Comparison of ENCODE assay signal across 18 cellular contexts in the genomic region with DNA sequence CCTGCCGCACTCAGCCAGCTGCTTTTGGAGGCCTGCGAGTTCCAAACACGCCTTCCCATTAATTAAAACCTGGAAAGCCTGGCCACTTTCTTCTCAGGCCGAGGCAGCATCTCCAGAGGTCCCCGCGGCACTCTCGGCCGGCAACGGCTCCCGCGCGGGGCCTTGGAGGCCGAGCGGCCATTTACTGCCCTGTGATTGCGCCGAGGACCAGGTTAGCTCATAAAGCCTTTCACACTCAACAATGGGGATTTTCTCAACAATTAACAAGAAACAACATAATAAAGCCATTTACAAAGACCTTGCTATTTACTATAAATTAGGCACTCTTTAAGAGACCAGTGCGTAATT. TPM values are rescaled to one million over a fixed set of nuclear protein-coding genes. Genes with fewer than 3 reads are reported as not detected.
A peak's percentile ranks its signal among the peaks of the same experiment; 100 is the strongest.
DNase-seq lines count a peak whose midpoint lies in the region; ATAC-seq and TF ChIP-seq lines count a peak whose summit lies in the region.
"Had no signal": no experiment of that assay in that cellular context is flagged by ENCODE, and none has a peak within 500 bp of the region (broad histone marks: within the 10 kb centered on the region; RNA-seq: fewer than 3 reads in every experiment).

No MANE protein-coding gene starts in this region.

- H3K4me3 ChIP-seq in hepatocyte = no peak overlapping the region
- no peak overlapping the region for H3K4me3 ChIP-seq in esophagus squamous epithelium
- H3K4me3 ChIP-seq: pancreas, SJCRH30 had no signal

- TF ChIP-seq CTCF in hepatocyte (IDR thresholded peaks at IDR 0.05; ENCODE audit: poor library complexity) = no peak
- no peak for TF ChIP-seq CTCF in nephron progenitor cell (IDR thresholded peaks at IDR 0.05)
- no peak for TF ChIP-seq CTCF in esophagus squamous epithelium (IDR thresholded peaks at IDR 0.05)

- 59% methylated on average over 15 of the region's 17 CpGs for WGBS in hepatocyte (ENCODE audit: low lambda C conversion rate, missing lambda C conversion rate)
- WGBS in esophagus squamous epithelium, 2 donors = 97 to 100% methylated on average over 2 to 17 of the region's 17 CpGs

- peak overlapping the region; percentile 87 for H3K4me2 ChIP-seq in hepatocyte

- H3K36me3 Mint-ChIP-seq in nephron progenitor cell (ENCODE audit: low read depth) = peaks cover 5% of the 10 kb centered on the region
- H3K36me3 Mint-ChIP-seq: activated CD8-positive, alpha-beta memory T cell treated with anti-CD3 and anti-CD28 coated beads, Interleukin-2, amount 10 ng/mL, durations not matched to agents 7 days and 5 days had no signal

- peak overlapping the region; percentile 61 for H2AFZ ChIP-seq in hepatocyte

- no peak for ATAC-seq in SK-N-SH treated with all-trans-retinoic acid at 6 μM for 48 hours
- ATAC-seq in GM21528 (IDR thresholded peaks at IDR 0.05; ENCODE audit: low FRiP score, unreplicated experiment) = no peak
- ATAC-seq in left ventricle myocardium superior = no peak
- ATAC-seq: activated CD8-positive, alpha-beta memory T cell treated with anti-CD3 and anti-CD28 coated beads, Interleukin-2, amount 10 ng/mL, durations not matched to agents 7 days and 5 days; pancreas had no signal

- H3K79me2 ChIP-seq in hepatocyte = peaks cover 40% of the 10 kb centered on the region

- H3K36me3 ChIP-seq in hepatocyte (replicated peaks; ENCODE audit: insufficient read depth, low read depth) (no peaks in the 10 kb centered on the region), esophagus squamous epithelium (no peaks in the 10 kb centered on the region)
- H3K36me3 ChIP-seq: heart right ventricle, pancreas, SJCRH30, stomach had no signal

- H3K27me3 ChIP-seq in hepatocyte (peaks cover 26% of the 10 kb centered on the region), esophagus squamous epithelium (peaks cover 0 to 9% (median 0%) of the 10 kb centered on the region in 4 donors)
- H3K27me3 ChIP-seq: pancreas, SJCRH30 had no signal

- no peak for TF ChIP-seq POLR2A in esophagus squamous epithelium (IDR thresholded peaks at IDR 0.05)

- H3K27ac ChIP-seq in angular gyrus (ENCODE audit: low read depth, low read length) = peak overlapping the region; percentile 58
- H3K27ac ChIP-seq in hepatocyte = peak overlapping the region; percentile 72
- H3K27ac ChIP-seq in esophagus squamous epithelium = peak overlapping the region in 1 of 4 donors; percentile 66
- H3K27ac ChIP-seq: pancreas, SJCRH30 had no signal

- H3K4me1 ChIP-seq in hepatocyte (ENCODE audit: insufficient read depth) (peaks cover 61% of the 10 kb centered on the region), esophagus squamous epithelium (peaks cover 0 to 30% (median 0%) of the 10 kb centered on the region in 3 donors)
- H3K4me1 ChIP-seq: pancreas, SJCRH30 had no signal

- H3K9me3 ChIP-seq in hepatocyte (ENCODE audit: low read depth) (no peaks in the 10 kb centered on the region), esophagus squamous epithelium (no peaks in the 10 kb centered on the region)
- H3K9me3 ChIP-seq: heart right ventricle, pancreas, SJCRH30, stomach had no signal

- no peak for DNase-seq in hepatocyte (ENCODE audit: low spot score)
- no peak for DNase-seq in nephron progenitor cell
- DNase-seq in esophagus squamous epithelium (lab: John Stamatoyannopoulos, UW) = no peak
- no peak for DNase-seq in left ventricle myocardium superior
- DNase-seq: activated CD8-positive, alpha-beta memory T cell treated with anti-CD3 and anti-CD28 coated beads, Interleukin-2, amount 10 ng/mL, durations not matched to agents 7 days and 5 days; EL; heart right ventricle; Karpas-422; NCI-H1092; SJCRH30; stomach had no signal

- H3K4me3 Mint-ChIP-seq in nephron progenitor cell = peak overlapping the region; percentile 84
- H3K4me3 Mint-ChIP-seq: activated CD8-positive, alpha-beta memory T cell treated with anti-CD3 and anti-CD28 coated beads, Interleukin-2, amount 10 ng/mL, durations not matched to agents 7 days and 5 days; B cell; central memory CD8-positive, alpha-beta T cell had no signal

- intact Hi-C loops in esophagus squamous epithelium (cut with DNase I) (no loop called here), left ventricle myocardium superior (cut with micrococcal nuclease) (no loop called here)

- peaks cover 90% of the 10 kb centered on the region for H3K4me1 Mint-ChIP-seq in nephron progenitor cell
- H3K4me1 Mint-ChIP-seq: B cell; central memory CD8-positive, alpha-beta T cell had no signal

- peak overlapping the region; percentile 98 for H3K27ac Mint-ChIP-seq in nephron progenitor cell
- H3K27ac Mint-ChIP-seq: activated CD8-positive, alpha-beta memory T cell treated with anti-CD3 and anti-CD28 coated beads, Interleukin-2, amount 10 ng/mL, durations not matched to agents 7 days and 5 days; activated T-helper 2 cell treated with anti-CD3 and anti-CD28 coated beads, Interferon-gamma antibody, Interleukin-2, Interleukin-4, amounts not matched to agents 10 μg/mL and 5 μg/mL and 100 μg/mL, durations not matched to agents 14 hours and 24 hours and 36 hours; B cell had no signal

- H3K9me2 ChIP-seq in hepatocyte (replicated peaks; ENCODE audit: insufficient read depth) = no peaks in the 10 kb centered on the region

- H3K27me3 Mint-ChIP-seq in nephron progenitor cell (ENCODE audit: low read depth, poor library complexity) = peaks cover 5% of the 10 kb centered on the region

- H4K20me1 ChIP-seq in hepatocyte (ENCODE audit: insufficient read depth, poor library complexity, severe bottlenecking) = no peaks in the 10 kb centered on the region

- no peaks in the 10 kb centered on the region for H3K9me3 Mint-ChIP-seq in nephron progenitor cell
- H3K9me3 Mint-ChIP-seq: activated T-helper 2 cell treated with anti-CD3 and anti-CD28 coated beads, Interferon-gamma antibody, Interleukin-2, Interleukin-4, amounts not matched to agents 10 μg/mL and 5 μg/mL and 100 μg/mL, durations not matched to agents 14 hours and 24 hours and 36 hours; central memory CD8-positive, alpha-beta T cell had no signal

TF ChIP-seq in SK-N-SH treated with all-trans-retinoic acid at 6 μM for 48 hours, 23 proteins besides CTCF, POLR2A, EP300 and RAD21:
- TF ChIP-seq GLIS3 (CRISPR knock-in tag; IDR thresholded peaks at IDR 0.05) = no peak
- TF ChIP-seq ARNTL (CRISPR knock-in tag; IDR thresholded peaks at IDR 0.05; ENCODE audit: borderline replicate concordance, low read depth) = no peak
- no peak for TF ChIP-seq PPARA (CRISPR knock-in tag; IDR thresholded peaks at IDR 0.05; ENCODE audit: borderline replicate concordance)
- no peak for TF ChIP-seq ZFP30 (CRISPR knock-in tag; IDR thresholded peaks at IDR 0.05)
- TF ChIP-seq CSDC2 (CRISPR knock-in tag; IDR thresholded peaks at IDR 0.05) = no peak
- TF ChIP-seq RARB (CRISPR knock-in tag; IDR thresholded peaks at IDR 0.05) = no peak

RNA-seq across cellular contexts. Expression of gene SKIDA1, which starts 16.5 kb away (rescaled TPM):
- total RNA-seq in hepatocyte (1.9 and 2.3 TPM in 2 replicates), esophagus squamous epithelium (under 1 TPM in 3 of 4 donors, not detected in 1; 0.53 to 0.57 (median 0.57) TPM), left ventricle myocardium superior (3.6 TPM)
- 0.34 and 0.68 TPM in 2 replicates for polyA plus RNA-seq in hepatocyte

RNA-seq across cellular contexts. Expression of gene MLLT10, which starts 25.1 kb away (rescaled TPM):
- total RNA-seq in hepatocyte = 34.9 and 61.6 TPM in 2 replicates
- polyA plus RNA-seq in hepatocyte = 16.0 and 16.8 TPM in 2 replicates
- total RNA-seq in esophagus squamous epithelium = 10 to 100 TPM; 22.7 to 49.6 (median 32.4) TPM
- total RNA-seq in left ventricle myocardium superior = 26.1 TPM
